8 cellular contexts compared by ENCODE assay signal in genomic region chr20:48827880-48828733, GRCh38. TPM values are rescaled to one million over a fixed set of nuclear protein-coding genes. Genes with fewer than 3 reads are reported as not detected.
DNase-seq lines count a peak whose midpoint lies in the region; ATAC-seq and TF ChIP-seq lines count a peak whose summit lies in the region.

PREX1 (minus strand) TSS chr20:48827999; CDS start chr20:48827860, 139 bp downstream.

- no peak for TF ChIP-seq EP300 in esophagus muscularis mucosa (IDR thresholded peaks at IDR 0.05)

- peak; percentile 30 for TF ChIP-seq POLR2A in esophagus muscularis mucosa (IDR thresholded peaks at IDR 0.05; ENCODE audit: low read depth)

- ATAC-seq in GM18520 (IDR thresholded peaks at IDR 0.05; ENCODE audit: unreplicated experiment): peak; percentile 32
- ATAC-seq in HG03108 (IDR thresholded peaks at IDR 0.05; ENCODE audit: unreplicated experiment): peak; percentile 33

- TF ChIP-seq CTCF in A673 (conservative IDR thresholded peaks at IDR 0.05; ENCODE audit: low read depth, low read length) (no peak), esophagus muscularis mucosa (IDR thresholded peaks at IDR 0.05) (peak; percentile 12 to 24 (median 15))

- H3K4me1 ChIP-seq in A673 (ENCODE audit: insufficient read depth, low read length, poor library complexity, severe bottlenecking): peaks cover 57% of the 10 kb centered on the region
- peaks cover 21 to 72% (median 59%) of the 10 kb centered on the region in 4 donors for H3K4me1 ChIP-seq in esophagus muscularis mucosa

- no TSS peak for BruUV-seq in A673 (replicated peaks; lab: Mats Ljungman, UMichigan)

- H3K27ac ChIP-seq in A673 (ENCODE audit: low read depth, low read length, poor library complexity, severe bottlenecking) (peak within 1 kb of the TSS; percentile 98), esophagus muscularis mucosa (replicated peaks in 1 of 4) (peak within 1 kb of the TSS; percentile 59 to 78 (median 72))

- peak; percentile 96 for DNase-seq in A673 (ENCODE audit: low spot score)
- peak; percentile 92 for DNase-seq in NOMO-1 treated with dmso at 0.1 percent for 144 hours (lab: John Stamatoyannopoulos, UW; ENCODE audit: unreplicated experiment)
- peak; percentile 89 for DNase-seq in activated T-cell treated with anti-CD3 and anti-CD28 coated beads, Interleukin-2, amount 50 U/mL, for 1 hour
- no peak for DNase-seq in esophagus muscularis mucosa (ENCODE audit: extremely low spot score)
- DNase-seq in myocyte (ENCODE audit: low read depth): peak; percentile 81
- peak; percentile 59 for DNase-seq in stimulated activated CD8-positive, alpha-beta memory T cell treated with anti-CD3 and anti-CD28 coated beads, Interleukin-7, amount 100 ng/mL, for 24 hours (ENCODE audit: low read depth)

- H3K27me3 ChIP-seq in A673 (replicated peaks; ENCODE audit: insufficient read depth, low read depth, low read length, poor library complexity): no peaks in the 10 kb centered on the region
- H3K27me3 ChIP-seq in esophagus muscularis mucosa: peaks cover 0 to 21% (median 0%) of the 10 kb centered on the region in 4 donors

- H3K36me3 ChIP-seq in A673 (ENCODE audit: insufficient read depth, low read length, poor library complexity, severe bottlenecking) (peaks cover 18% of the 10 kb centered on the region), esophagus muscularis mucosa (no peaks in the 10 kb centered on the region)

- 4% methylated on average over 33 of the region's 122 CpGs for WGBS in esophagus muscularis mucosa

- CTCF ChIA-PET in A673 (lab: Charles Lee): interaction anchor here (0.5 to 1.1 kb wide), 2 partner anchors 77 to 171 kb away, joined by 4 to 18 read pairs; no protein-coding TSS in a partner anchor

- H3K9me3 ChIP-seq in A673 (ENCODE audit: low read depth, low read length, poor library complexity, severe bottlenecking) (no peaks in the 10 kb centered on the region), esophagus muscularis mucosa (no peaks in the 10 kb centered on the region)

- intact Hi-C loops in A673 (cut with micrococcal nuclease; ENCODE audit: unreplicated experiment): loop anchor here (2.0 to 10.0 kb wide), 3 partner anchors 65 to 173 kb away; no protein-coding TSS in a partner anchor
- intact Hi-C loops in esophagus muscularis mucosa (cut with DNase I): no loop called here

- POLR2A ChIA-PET in A673 (lab: Charles Lee; ENCODE audit: low non-redundant PET): no interaction called here

- H3K4me3 ChIP-seq in A673 (ENCODE audit: low read depth, low read length, poor library complexity, severe bottlenecking) (peak within 1 kb of the TSS; percentile 95), esophagus muscularis mucosa (peak within 1 kb of the TSS; percentile 66 to 80 (median 66))

RNA-seq across cellular contexts. Expression of gene PREX1, which starts in this region (rescaled TPM):
- total RNA-seq in A673 (2021): 145 and 174 TPM in 2 replicates
- total RNA-seq in esophagus muscularis mucosa: 10 to 100 TPM; 20.8 to 37.1 (median 24.3) TPM
- 5.5 and 11.7 TPM in 2 replicates for total RNA-seq in myocyte
- 0.95 TPM for polyA plus RNA-seq in myocyte (2012)
